In the genomic region with DNA sequence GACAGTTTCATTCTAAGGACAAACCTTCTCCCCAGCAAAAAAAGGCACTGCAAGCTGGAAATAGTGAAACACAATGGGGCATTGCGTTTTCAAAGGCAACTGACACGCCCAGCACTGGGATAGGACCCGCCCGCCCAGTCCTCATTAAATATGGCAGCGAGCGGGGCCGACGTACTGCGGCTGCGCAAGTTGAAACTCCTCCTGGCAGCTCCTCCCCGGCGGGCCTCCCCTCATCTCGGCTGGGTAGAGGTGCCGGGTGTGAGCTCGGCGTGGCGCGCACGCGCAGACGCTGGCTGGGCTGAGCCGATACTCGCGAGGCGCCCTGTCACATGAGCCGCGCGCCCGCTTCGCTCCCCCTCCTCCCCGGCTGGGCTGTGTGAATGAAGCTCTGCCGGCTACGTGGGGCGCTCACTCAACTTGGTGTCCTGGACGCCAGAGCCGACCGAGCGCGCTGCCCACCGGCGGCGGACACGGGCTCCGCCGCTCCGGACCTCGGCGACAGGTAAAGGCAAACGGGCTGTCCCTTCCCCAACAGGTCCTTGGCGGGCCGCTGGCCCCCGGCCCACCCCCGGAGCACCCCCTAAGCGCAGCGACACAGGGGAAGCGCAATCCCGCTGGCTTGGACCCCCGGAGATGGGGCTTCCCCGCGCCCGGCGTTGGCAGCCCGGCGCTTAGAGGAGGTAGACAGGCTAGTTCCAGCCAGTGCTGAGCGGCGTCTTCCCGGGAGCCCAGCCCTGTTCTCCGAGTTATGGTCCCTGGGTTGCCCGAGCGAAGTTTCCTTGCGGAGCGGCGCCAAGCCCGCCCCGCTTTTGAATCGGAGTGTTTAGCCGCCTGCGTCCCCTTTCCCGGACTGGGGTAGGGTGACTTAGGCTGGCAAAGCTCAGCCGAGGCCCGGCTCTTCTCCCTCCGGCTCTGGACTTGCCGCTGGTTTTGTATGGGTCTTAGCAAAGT, we compare ENCODE assay signal across 8 cellular contexts. TPM values are rescaled to one million over a fixed set of nuclear protein-coding genes. Genes with fewer than 3 reads are reported as not detected.
DNase-seq lines count a peak whose midpoint lies in the region; ATAC-seq, FAIRE-seq and TF ChIP-seq lines count a peak whose summit lies in the region.

Gene CLCN5 (plus strand): TSS at position 306 of the 951 bp plus-strand sequence. CDS start 2,703 bp downstream, outside the sequence.

- H3K27ac ChIP-seq in heart left ventricle, result peak within 1 kb of the TSS in 11 of 12 donors; percentile 40 to 82 (median 74)
- peak within 1 kb of the TSS; percentile 75 to 85 (median 78) for H3K27ac ChIP-seq in upper lobe of left lung

- no peaks in the 10 kb centered on the region for H3K36me3 ChIP-seq in heart left ventricle
- no peaks in the 10 kb centered on the region for H3K36me3 ChIP-seq in upper lobe of left lung

- peaks cover 0 to 11% (median 0%) of the 10 kb centered on the region in 12 donors for H3K4me1 ChIP-seq in heart left ventricle
- H3K4me1 ChIP-seq in upper lobe of left lung, result peaks cover 0 to 7% (median 5%) of the 10 kb centered on the region in 4 donors

- TF ChIP-seq EP300 in upper lobe of left lung (IDR thresholded peaks at IDR 0.05), result no peak

- TF ChIP-seq POLR2A in GM12892 (IDR thresholded peaks at IDR 0.05; ENCODE audit: low read depth, low read length), result peak; percentile 34; the same call in 1 of the 2 replicates
- TF ChIP-seq POLR2A in heart left ventricle (IDR thresholded peaks at IDR 0.05), result peak in 1 of 2 donors; percentile 49
- TF ChIP-seq POLR2A in upper lobe of left lung (IDR thresholded peaks at IDR 0.05), result peak in 3 of 4 donors; percentile 37 to 64 (median 55)

- WGBS in heart left ventricle, 4 donors, result 0 to 36% (median 18%) methylated on average over 39 to 83 of the region's 83 CpGs
- WGBS in upper lobe of left lung, 2 donors, result 0 to 53% methylated on average over 1 to 35 of the region's 83 CpGs

- peaks cover 0 to 8% (median 0%) of the 10 kb centered on the region in 9 donors for H3K27me3 ChIP-seq in heart left ventricle
- H3K27me3 ChIP-seq in upper lobe of left lung, result no peaks in the 10 kb centered on the region

- TF ChIP-seq CTCF in heart left ventricle (IDR thresholded peaks at IDR 0.05) (no peak), upper lobe of left lung (IDR thresholded peaks at IDR 0.05) (peak in 1 of 6 experiments; percentile 28)

- peak; percentile 71 for DNase-seq in GM12892 (ENCODE audit: insufficient read length)
- DNase-seq in NCI-H1436 (lab: John Stamatoyannopoulos, UW), result peak; percentile 88
- peak; percentile 91 for DNase-seq in T follicular helper cell (ENCODE audit: low read depth)
- peak; percentile 88 for DNase-seq in amniotic epithelial cell (ENCODE audit: low read depth)
- peak; percentile 93 to 98 (median 96) for DNase-seq in heart left ventricle
- DNase-seq in posterior cingulate gyrus, result peak; percentile 85 to 99 (median 89)
- DNase-seq in upper lobe of left lung, result peak; percentile 96 to 99

- FAIRE-seq in GM12892 (lab: Jason Lieb, UNC), result peak; percentile 88

- ATAC-seq in HG02840 (IDR thresholded peaks at IDR 0.05; ENCODE audit: low FRiP score, unreplicated experiment) (peak; percentile 94), heart left ventricle (peak; percentile 97 to 100 (median 98)), upper lobe of left lung (ENCODE audit: low FRiP score in 2 of 2) (peak; percentile 96 to 99)

- no peaks in the 10 kb centered on the region for H3K9me3 ChIP-seq in heart left ventricle
- no peaks in the 10 kb centered on the region for H3K9me3 ChIP-seq in upper lobe of left lung

- H3K4me3 ChIP-seq in heart left ventricle (peak within 1 kb of the TSS; percentile 20 to 91 (median 75)), upper lobe of left lung (peak within 1 kb of the TSS; percentile 54 to 85 (median 66))

- intact Hi-C loops in heart left ventricle (cut with DNase I) (loop anchor here in 3 of 10 donors (5.0 to 10.0 kb wide), 3 partner anchors 40 to 728 kb away; no protein-coding TSS in a partner anchor), posterior cingulate gyrus (cut with DNase I) (no loop called here)

RNA-seq across cellular contexts. Expression of gene CLCN5, which starts in this region (rescaled TPM):
- 0.87 TPM for polyA plus RNA-seq in GM12892 (2012; ENCODE audit: missing spikeins)
- 1 to 10 TPM; 1.3 to 6.0 (median 2.5) TPM for total RNA-seq in heart left ventricle
- 1 to 10 TPM in 1 of 2 donors, under 1 TPM in 1; 0.65 to 4.8 TPM for polyA plus RNA-seq in heart left ventricle
- total RNA-seq in upper lobe of left lung, result 10 to 100 TPM in 3 of 6 donors, 1 to 10 TPM in 3; 4.2 to 14.4 (median 10.2) TPM

Comparison
In these comparisons a context has a peak if more than half of its experiments do, and no peak if none do; other contexts are left out.
1. Peak in every context shown above with its lines: DNase-seq, ATAC-seq, H3K4me3 ChIP-seq and H3K27ac ChIP-seq.